Comparison of ENCODE assay signal across 8 cellular contexts in genomic region chr19:4089400-4089908, GRCh38. TPM values are rescaled to one million over a fixed set of nuclear protein-coding genes. Genes with fewer than 3 reads are reported as not detected.
A peak's percentile ranks its signal among the peaks of the same experiment; 100 is the strongest.
DNase-seq lines count a peak whose midpoint lies in the region; ATAC-seq and TF ChIP-seq lines count a peak whose summit lies in the region.

No MANE protein-coding gene starts in this region.

- intact Hi-C loops in activated CD8-positive, alpha-beta T cell treated with anti-CD3 and anti-CD28 coated beads for 36 hours (cut with micrococcal nuclease) = no loop called here
- intact Hi-C loops in left lung (cut with DNase I) = no loop called here

- peaks cover 54% of the 10 kb centered on the region for H3K4me1 Mint-ChIP-seq in activated CD8-positive, alpha-beta T cell treated with anti-CD3 and anti-CD28 coated beads for 36 hours (ENCODE audit: low read depth)

- H3K27me3 Mint-ChIP-seq in activated CD8-positive, alpha-beta T cell treated with anti-CD3 and anti-CD28 coated beads for 36 hours = no peaks in the 10 kb centered on the region

- peak overlapping the region; percentile 92 for H3K27ac Mint-ChIP-seq in activated CD8-positive, alpha-beta T cell treated with anti-CD3 and anti-CD28 coated beads for 36 hours

- CTCF ChIA-PET in activated CD8-positive, alpha-beta T cell treated with anti-CD3 and anti-CD28 coated beads for 36 hours (lab: Charles Lee) = interaction anchor here (0.6 to 2.0 kb wide), 3 partner anchors 14 to 434 kb away, joined by 3 to 5 read pairs (median 4); no protein-coding TSS in a partner anchor

- no peaks in the 10 kb centered on the region for H3K9me3 ChIP-seq in left lung

- peak; percentile 82 for DNase-seq in activated CD8-positive, alpha-beta memory T cell treated with anti-CD3 and anti-CD28 coated beads for 24 hours
- no peak for DNase-seq in activated CD8-positive, alpha-beta memory T cell treated with anti-CD3 and anti-CD28 coated beads, Interleukin-2, amount 50 U/mL, for 4 hours
- DNase-seq in activated CD8-positive, alpha-beta T cell treated with anti-CD3 and anti-CD28 coated beads for 36 hours = peak; percentile 88
- DNase-seq in left lung (peak; percentile 67 to 87), ureter (ENCODE audit: low spot score) (peak; percentile 85), islet precursor cell (no peak), SK-N-DZ (ENCODE audit: low spot score) (no peak)

- H3K36me3 Mint-ChIP-seq in activated CD8-positive, alpha-beta T cell treated with anti-CD3 and anti-CD28 coated beads for 36 hours (ENCODE audit: low read depth) = peaks cover 20% of the 10 kb centered on the region

- no peak for TF ChIP-seq CTCF in activated CD8-positive, alpha-beta T cell treated with anti-CD3 and anti-CD28 coated beads for 36 hours (IDR thresholded peaks at IDR 0.05)
- TF ChIP-seq CTCF in left lung (IDR thresholded peaks at IDR 0.05) = no peak

- H3K27ac ChIP-seq in left lung = peak overlapping the region; percentile 44 to 76

- no peaks in the 10 kb centered on the region for H3K9me3 Mint-ChIP-seq in activated CD8-positive, alpha-beta T cell treated with anti-CD3 and anti-CD28 coated beads for 36 hours

- H3K27me3 ChIP-seq in left lung = no peaks in the 10 kb centered on the region

- peaks cover 0 to 50% of the 10 kb centered on the region in 2 donors for H3K4me1 ChIP-seq in left lung

- POLR2A ChIA-PET in activated CD8-positive, alpha-beta T cell treated with anti-CD3 and anti-CD28 coated beads for 36 hours (lab: Charles Lee) = interaction anchor here (1.0 to 3.6 kb wide), 6 partner anchors 9 to 26 kb away, joined by 3 to 20 read pairs (median 4); no protein-coding TSS in a partner anchor

- peak overlapping the region in 1 of 2 donors; percentile 29 for H3K4me3 ChIP-seq in left lung

- peaks cover 0 to 52% of the 10 kb centered on the region in 2 donors for H3K36me3 ChIP-seq in left lung

- peak overlapping the region; percentile 75 for H3K4me3 Mint-ChIP-seq in activated CD8-positive, alpha-beta T cell treated with anti-CD3 and anti-CD28 coated beads for 36 hours

- ATAC-seq in activated CD8-positive, alpha-beta T cell treated with anti-CD3 and anti-CD28 coated beads for 36 hours = peak; percentile 84
- peak; percentile 60 for ATAC-seq in left lung
- no peak for ATAC-seq in GM18868 (IDR thresholded peaks at IDR 0.05; ENCODE audit: unreplicated experiment)

RNA-seq across cellular contexts. Expression of gene ZBTB7A, which starts 22.8 kb away (rescaled TPM):
- 10 to 100 TPM; 46.6 TPM for total RNA-seq in activated CD8-positive, alpha-beta T cell treated with anti-CD3 and anti-CD28 coated beads for 36 hours
- total RNA-seq in left lung (10 to 100 TPM; 38.8 to 49.5 TPM), ureter (63.8 TPM)
- 4.6 and 5.5 TPM in 2 replicates for polyA plus RNA-seq in SK-N-DZ (2014; cell fraction: cytosol; rRNA removed)
- 9.8 and 15.6 TPM in 2 replicates for polyA plus RNA-seq in SK-N-DZ (2014; cell fraction: nucleus; rRNA removed)

RNA-seq across cellular contexts. Expression of gene MAP2K2, which starts 34.5 kb away (rescaled TPM):
- 100 to 1,000 TPM; 141 to 145 TPM for total RNA-seq in activated CD8-positive, alpha-beta T cell treated with anti-CD3 and anti-CD28 coated beads for 36 hours
- total RNA-seq in left lung = 100 to 1,000 TPM; 129 to 143 TPM
- total RNA-seq in ureter = 103 TPM
- polyA plus RNA-seq in SK-N-DZ (2014; cell fraction: cytosol; rRNA removed) = 125 and 130 TPM in 2 replicates
- polyA plus RNA-seq in SK-N-DZ (2014; cell fraction: nucleus; rRNA removed) = 70.3 and 81.0 TPM in 2 replicates

Comparison
In these comparisons a context has a peak if more than half of its experiments do, and no peak if none do; other contexts are left out.
1. DNase-seq: peak in activated CD8-positive, alpha-beta memory T cell treated with anti-CD3 and anti-CD28 coated beads for 24 hours (single experiment), activated CD8-positive, alpha-beta T cell treated with anti-CD3 and anti-CD28 coated beads for 36 hours (single experiment), left lung (2 of 2) and ureter (single experiment); none in activated CD8-positive, alpha-beta memory T cell treated with anti-CD3 and anti-CD28 coated beads, Interleukin-2, amount 50 U/mL, for 4 hours (single experiment), islet precursor cell (single experiment) and SK-N-DZ (single experiment).